Comparison of ENCODE assay signal across 15 cellular contexts in genomic region chr18:61891874-61892273, GRCh38. TPM values are rescaled to one million over a fixed set of nuclear protein-coding genes. Genes with fewer than 3 reads are reported as not detected.
DNase-seq lines count a peak whose midpoint lies in the region; ATAC-seq, FAIRE-seq and TF ChIP-seq lines count a peak whose summit lies in the region.
"Had no signal": no experiment of that assay in that cellular context is flagged by ENCODE, and none has a peak within 500 bp of the region (broad histone marks: within the 10 kb centered on the region; RNA-seq: fewer than 3 reads in every experiment).

No MANE protein-coding gene starts in this region.

- H3K4me3 ChIP-seq in GM23338 (peak overlapping the region; percentile 89; the same call in 1 of the 2 replicates), kidney (ENCODE audit: low read length in 2 of 2) (peak overlapping the region; percentile 92), small intestine (ENCODE audit: low read depth in 1 of 2, low read length in 2 of 2) (no peak overlapping the region)
- H3K4me3 ChIP-seq: PC-9 had no signal

- H3K4me1 Mint-ChIP-seq in GM23338 (peaks cover 17% of the 10 kb centered on the region), MCF 10A (ENCODE audit: insufficient read depth, unreplicated experiment) (peaks cover 28% of the 10 kb centered on the region)
- peaks cover 12% of the 10 kb centered on the region for H3K4me1 Mint-ChIP-seq in activated CD4-positive, alpha-beta T cell treated with anti-CD3 and anti-CD28 coated beads for 36 hours

- no peaks in the 10 kb centered on the region for H3K36me3 Mint-ChIP-seq in GM23338 (ENCODE audit: low read depth)
- peaks cover 25% of the 10 kb centered on the region for H3K36me3 Mint-ChIP-seq in MCF 10A (ENCODE audit: insufficient read depth, unreplicated experiment)
- no peaks in the 10 kb centered on the region for H3K36me3 Mint-ChIP-seq in activated CD4-positive, alpha-beta T cell treated with anti-CD3 and anti-CD28 coated beads for 36 hours (ENCODE audit: low read depth)
- H3K36me3 Mint-ChIP-seq: activated CD8-positive, alpha-beta memory T cell treated with anti-CD3 and anti-CD28 coated beads, Interleukin-2, amount 10 ng/mL, durations not matched to agents 7 days and 5 days had no signal

- CTCF ChIA-PET in MCF 10A (lab: Yijun Ruan, JAX): interaction anchor here (0.5 to 5.5 kb wide), 3 partner anchors 255 to 812 kb away, joined by 3 to 50 read pairs (median 6); no protein-coding TSS in a partner anchor
- CTCF ChIA-PET in activated CD4-positive, alpha-beta T cell treated with anti-CD3 and anti-CD28 coated beads for 36 hours (lab: Charles Lee): no interaction called here

- H4K20me1 ChIP-seq in GM23338 (replicated peaks; ENCODE audit: insufficient read depth): peaks cover 7% of the 10 kb centered on the region

- H3K36me3 ChIP-seq in GM23338 (ENCODE audit: insufficient read depth): no peaks in the 10 kb centered on the region; the same call in 1 of the 2 replicates
- H3K36me3 ChIP-seq in kidney (ENCODE audit: control insufficient read depth in 1 of 2, insufficient read depth in 2 of 2, low read length in 2 of 2): peaks cover 17 to 53% of the 10 kb centered on the region in 2 donors
- H3K36me3 ChIP-seq in small intestine (ENCODE audit: control insufficient read depth in 2 of 2, insufficient read depth in 2 of 2, low read length in 2 of 2): no peaks in the 10 kb centered on the region
- H3K36me3 ChIP-seq: neutrophil had no signal

- no peak overlapping the region for H3K27ac ChIP-seq in GM23338 (ENCODE audit: low read depth)
- peak overlapping the region; percentile 87 to 92 for H3K27ac ChIP-seq in kidney (ENCODE audit: low read depth in 2 of 2, low read length in 2 of 2)
- H3K27ac ChIP-seq in small intestine (ENCODE audit: low read depth in 1 of 2, low read length in 1 of 2): no peak overlapping the region
- H3K27ac ChIP-seq: neutrophil, PC-9 had no signal

- POLR2A ChIA-PET in MCF 10A (lab: Yijun Ruan, JAX): interaction anchor here (0.6 to 0.7 kb wide), 2 partner anchors 40 to 66 kb away, joined by 3 to 4 read pairs; no protein-coding TSS in a partner anchor
- POLR2A ChIA-PET in activated CD4-positive, alpha-beta T cell treated with anti-CD3 and anti-CD28 coated beads for 36 hours (lab: Charles Lee): no interaction called here

- no peak overlapping the region for H2AFZ ChIP-seq in GM23338
- H2AFZ ChIP-seq: PC-9 had no signal

- H3K27me3 Mint-ChIP-seq in GM23338 (ENCODE audit: insufficient read depth, low read depth, poor library complexity) (peaks cover 34% of the 10 kb centered on the region), MCF 10A (ENCODE audit: insufficient read depth, unreplicated experiment) (no peaks in the 10 kb centered on the region)
- peaks cover 34% of the 10 kb centered on the region for H3K27me3 Mint-ChIP-seq in activated CD4-positive, alpha-beta T cell treated with anti-CD3 and anti-CD28 coated beads for 36 hours

- H3K27ac Mint-ChIP-seq in GM23338: no peak overlapping the region
- H3K27ac Mint-ChIP-seq in MCF 10A (ENCODE audit: low read depth, unreplicated experiment): peak overlapping the region; percentile 74
- H3K27ac Mint-ChIP-seq in activated CD4-positive, alpha-beta T cell treated with anti-CD3 and anti-CD28 coated beads for 36 hours: no peak overlapping the region
- H3K27ac Mint-ChIP-seq: activated CD8-positive, alpha-beta memory T cell treated with anti-CD3 and anti-CD28 coated beads, Interleukin-2, amount 10 ng/mL, durations not matched to agents 7 days and 5 days had no signal

- H3K27me3 ChIP-seq in GM23338 (ENCODE audit: insufficient read depth) (peaks cover 50% of the 10 kb centered on the region), small intestine (ENCODE audit: control insufficient read depth in 2 of 2, insufficient read depth in 2 of 2, low read length in 2 of 2) (no peaks in the 10 kb centered on the region)

- 0 out of 2 replicates have a peak, but pooled peaks cover 4% of the 10 kb centered on the region for H3K9me2 ChIP-seq in GM23338 (ENCODE audit: insufficient read depth)

- TF ChIP-seq CTCF in GM23338 (conservative IDR thresholded peaks at IDR 0.05; ENCODE audit: low read depth in 2 of 2) (no peak), MCF 10A (IDR thresholded peaks at IDR 0.05; ENCODE audit: unreplicated experiment) (no peak), kidney (IDR thresholded peaks at IDR 0.05; ENCODE audit: borderline replicate concordance, extremely low read depth, insufficient read depth) (no peak)

- H3F3A ChIP-seq in GM23338 (replicated peaks; ENCODE audit: low read depth): no peaks in the 10 kb centered on the region

- no peaks in the 10 kb centered on the region for H3K9me3 Mint-ChIP-seq in GM23338
- no peaks in the 10 kb centered on the region for H3K9me3 Mint-ChIP-seq in MCF 10A (ENCODE audit: unreplicated experiment)
- H3K9me3 Mint-ChIP-seq in activated CD4-positive, alpha-beta T cell treated with anti-CD3 and anti-CD28 coated beads for 36 hours (ENCODE audit: low read depth): no peaks in the 10 kb centered on the region

- H3K9ac ChIP-seq in kidney (ENCODE audit: low read length in 2 of 2): peak overlapping the region; percentile 92 to 95

- ATAC-seq in GM23338: no peak
- no peak for ATAC-seq in HG03280 (IDR thresholded peaks at IDR 0.05; ENCODE audit: unreplicated experiment)
- ATAC-seq in esophagus mucosa: no peak
- no peak for ATAC-seq in activated CD4-positive, alpha-beta T cell treated with anti-CD3 and anti-CD28 coated beads for 36 hours
- ATAC-seq: activated CD8-positive, alpha-beta memory T cell treated with anti-CD3 and anti-CD28 coated beads, Interleukin-2, amount 10 ng/mL, durations not matched to agents 7 days and 5 days had no signal

- WGBS in small intestine, 3 donors: 49 to 60% (median 57%) methylated on average over 4 of the region's 4 CpGs

- BruUV-seq in MCF 10A (replicated peaks; lab: Mats Ljungman, UMichigan): no TSS peak

- FAIRE-seq in kidney (lab: Jason Lieb, UNC): no peak
- FAIRE-seq in small intestine (lab: Jason Lieb, UNC): no peak
- FAIRE-seq: endometrium had no signal

- peak overlapping the region; percentile 85; the same call in 1 of the 3 replicates for H3K4me3 Mint-ChIP-seq in GM23338
- H3K4me3 Mint-ChIP-seq in MCF 10A (ENCODE audit: unreplicated experiment): peak overlapping the region; percentile 74
- no peak overlapping the region for H3K4me3 Mint-ChIP-seq in activated CD4-positive, alpha-beta T cell treated with anti-CD3 and anti-CD28 coated beads for 36 hours

- H3K9me3 ChIP-seq in kidney (ENCODE audit: control insufficient read depth in 1 of 2, low read length in 2 of 2) (no peaks in the 10 kb centered on the region), small intestine (ENCODE audit: control insufficient read depth, low read depth) (no peaks in the 10 kb centered on the region)
- H3K9me3 ChIP-seq: neutrophil had no signal

- intact Hi-C loops in MCF 10A (cut with micrococcal nuclease): loop anchor here (5.0 kb wide), 2 partner anchors 255 to 310 kb away; no protein-coding TSS in a partner anchor
- intact Hi-C loops in kidney (cut with DNase I): no loop called here
- intact Hi-C loops in activated CD4-positive, alpha-beta T cell treated with anti-CD3 and anti-CD28 coated beads for 36 hours (cut with DNase I, micrococcal nuclease): loop anchor here (2.0 to 10.0 kb wide), 5 partner anchors 85 to 340 kb away; partner anchors contain the start of genes PIGN (in 1 of the 2) and RELCH (in 1 of the 2)

- peak overlapping the region; percentile 95 for H3K4me2 ChIP-seq in GM23338
- H3K4me2 ChIP-seq: PC-9 had no signal

- DNase-seq in GM23338 (ENCODE audit: low spot score) (no peak), MCF 10A (ENCODE audit: unreplicated experiment) (no peak), kidney (no peak), small intestine (peak; percentile 47), NCI-H2081 (lab: John Stamatoyannopoulos, UW) (no peak)
- no peak for DNase-seq in activated CD4-positive, alpha-beta T cell treated with anti-CD3 and anti-CD28 coated beads for 36 hours
- DNase-seq: activated CD8-positive, alpha-beta memory T cell treated with anti-CD3 and anti-CD28 coated beads, Interleukin-2, amount 10 ng/mL, durations not matched to agents 7 days and 5 days; COR-L47; NCI-H226; PC-9; stimulated activated naive CD4-positive, alpha-beta T cell treated with Interleukin-2 at 50 U/mL for 16 hours had no signal

- no peaks in the 10 kb centered on the region; the same call in 1 of the 2 replicates for H3K79me2 ChIP-seq in GM23338 (replicated peaks; ENCODE audit: insufficient read depth)

- H3K4me1 ChIP-seq in GM23338 (ENCODE audit: insufficient read depth) (peaks cover 21% of the 10 kb centered on the region), kidney (ENCODE audit: control insufficient read depth in 1 of 2, insufficient read depth in 1 of 2, low read depth in 1 of 2, low read length in 2 of 2) (peaks cover 12 to 16% of the 10 kb centered on the region in 2 donors), small intestine (ENCODE audit: control insufficient read depth in 2 of 2, insufficient read depth in 1 of 2, low read depth in 1 of 2, low read length in 1 of 2) (peaks cover 4% of the 10 kb centered on the region in 2 donors)

TF ChIP-seq in GM23338, 12 proteins besides CTCF, POLR2A, EP300 and RAD21 (continues in another document):
- TF ChIP-seq ZNF331 (CRISPR knock-in tag; IDR thresholded peaks at IDR 0.05; ENCODE audit: low read depth) (no peak), ZNF114 (CRISPR knock-in tag; IDR thresholded peaks at IDR 0.05) (no peak), POLR2AphosphoS5 (IDR thresholded peaks at IDR 0.05; ENCODE audit: low read depth) (no peak), NANOG (IDR thresholded peaks at IDR 0.05; ENCODE audit: borderline replicate concordance) (no peak), EZH2 (IDR thresholded peaks at IDR 0.05; ENCODE audit: low read depth, unreplicated experiment) (no peak), CREB1 (CRISPR knock-in tag; IDR thresholded peaks at IDR 0.05; ENCODE audit: low read depth) (no peak)

RNA-seq across cellular contexts. Expression of gene RNF152, which starts 0.9 kb away (rescaled TPM):
- 2.9 and 7.9 TPM in 2 replicates for total RNA-seq in GM23338 (2014; rRNA removed; shearing (Covaris generic))
- polyA plus RNA-seq in GM23338 (2016; fragmentation: Nextera tagmentation; extraction: Ambion mirVana) (0.47 and 1.2 TPM in 2 replicates), kidney (ENCODE audit: insufficient read depth, low read depth, low replicate concordance) (37.6 TPM), small intestine (1 to 10 TPM; 1.4 to 5.4 (median 3.4) TPM)
- total RNA-seq in MCF 10A (2022) (1.7 and 2.9 TPM in 2 replicates), kidney (45.0 TPM), esophagus mucosa (7.7 TPM)
- under 1 TPM; 0.05 to 0.28 TPM for total RNA-seq in activated CD4-positive, alpha-beta T cell treated with anti-CD3 and anti-CD28 coated beads for 36 hours
- total RNA-seq: PC-9 had no signal

Comparison
In these comparisons a context has a peak if more than half of its experiments do, and no peak if none do; other contexts are left out.
1. H3K27ac ChIP-seq: peak in kidney (2 of 2); none in GM23338 (single experiment) and small intestine (0 of 2).
2. H3K4me3 ChIP-seq: peak in GM23338 (single experiment) and kidney (2 of 2); none in small intestine (0 of 2).